9 cellular contexts compared by ENCODE assay signal in the genomic region with DNA sequence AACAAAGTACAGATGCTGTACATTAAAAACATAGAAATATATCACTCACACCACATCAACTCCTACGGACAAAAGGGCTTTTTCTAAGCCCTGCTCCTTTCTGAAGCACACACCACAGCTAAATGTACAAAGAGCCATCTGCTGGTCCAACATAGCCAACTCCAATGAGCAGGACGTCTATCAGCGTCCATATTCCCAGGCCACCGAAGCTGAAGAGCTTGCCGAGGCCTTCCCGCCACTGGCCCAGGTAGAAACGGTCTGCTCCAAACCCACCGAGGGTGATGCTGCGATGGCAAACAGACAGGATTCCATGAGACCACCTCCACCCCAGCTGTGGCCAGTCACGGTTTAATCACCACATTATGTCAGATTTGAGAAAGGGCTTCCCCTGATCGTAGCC. TPM values are rescaled to one million over a fixed set of nuclear protein-coding genes. Genes with fewer than 3 reads are reported as not detected.
DNase-seq lines count a peak whose midpoint lies in the region; ATAC-seq and TF ChIP-seq lines count a peak whose summit lies in the region.
"Had no signal": no experiment of that assay in that cellular context is flagged by ENCODE, and none has a peak within 500 bp of the region (broad histone marks: within the 10 kb centered on the region; RNA-seq: fewer than 3 reads in every experiment).

No MANE protein-coding gene starts in this region.

- H3K4me1 Mint-ChIP-seq in activated naive CD4-positive, alpha-beta T cell treated with anti-CD3 and anti-CD28 coated beads, Interleukin-2, amount 50 U/mL, for 24 hours = peaks cover 49% of the 10 kb centered on the region
- peaks cover 14% of the 10 kb centered on the region for H3K4me1 Mint-ChIP-seq in activated naive CD8-positive, alpha-beta T cell treated with anti-CD3 and anti-CD28 coated beads for 36 hours

- H3K36me3 Mint-ChIP-seq in activated naive CD4-positive, alpha-beta T cell treated with anti-CD3 and anti-CD28 coated beads, Interleukin-2, amount 50 U/mL, for 24 hours = peaks cover 21% of the 10 kb centered on the region
- peaks cover 18% of the 10 kb centered on the region for H3K36me3 Mint-ChIP-seq in activated naive CD8-positive, alpha-beta T cell treated with anti-CD3 and anti-CD28 coated beads for 36 hours

- no peak for TF ChIP-seq CTCF in transverse colon (IDR thresholded peaks at IDR 0.05)

- DNase-seq in activated naive CD4-positive, alpha-beta T cell treated with Interleukin-2 at 50 U/mL for 16 hours = no peak
- no peak for DNase-seq in activated naive CD8-positive, alpha-beta T cell treated with anti-CD3 and anti-CD28 coated beads for 36 hours
- DNase-seq in left kidney (ENCODE audit: low read depth, low spot score) = peak; percentile 52
- no peak for DNase-seq in transverse colon
- no peak for DNase-seq in T1000 (lab: John Stamatoyannopoulos, UW)

- TF ChIP-seq POLR2A in transverse colon (IDR thresholded peaks at IDR 0.05) = no peak

- H3K4me1 ChIP-seq in transverse colon = peaks cover 7 to 45% (median 15%) of the 10 kb centered on the region in 4 donors
- H3K4me1 ChIP-seq: prostate gland had no signal

- no peaks in the 10 kb centered on the region for H3K27me3 Mint-ChIP-seq in activated naive CD4-positive, alpha-beta T cell treated with anti-CD3 and anti-CD28 coated beads, Interleukin-2, amount 50 U/mL, for 24 hours
- H3K27me3 Mint-ChIP-seq in activated naive CD8-positive, alpha-beta T cell treated with anti-CD3 and anti-CD28 coated beads for 36 hours = no peaks in the 10 kb centered on the region

- peaks cover 0 to 29% (median 11%) of the 10 kb centered on the region in 4 donors for H3K36me3 ChIP-seq in transverse colon

- H3K4me3 ChIP-seq in transverse colon = no peak overlapping the region
- H3K4me3 ChIP-seq: prostate gland had no signal

- ATAC-seq in HG03025 (IDR thresholded peaks at IDR 0.05; ENCODE audit: low FRiP score, unreplicated experiment) (no peak), GM21737 (IDR thresholded peaks at IDR 0.05; ENCODE audit: unreplicated experiment) (no peak)

- H3K27ac Mint-ChIP-seq in activated naive CD4-positive, alpha-beta T cell treated with anti-CD3 and anti-CD28 coated beads, Interleukin-2, amount 50 U/mL, for 24 hours = peak overlapping the region; percentile 80
- peak overlapping the region; percentile 63 for H3K27ac Mint-ChIP-seq in activated naive CD8-positive, alpha-beta T cell treated with anti-CD3 and anti-CD28 coated beads for 36 hours

- no peaks in the 10 kb centered on the region for H3K9me3 ChIP-seq in transverse colon
- H3K9me3 ChIP-seq: prostate gland had no signal

- in situ Hi-C loops in transverse colon (cut with MboI; ENCODE audit: low pct_ligation_motif_present in 1 of 4, low pct_unique_long_range_greater_than_20kb in 1 of 4, low sequenced_read_pairs in 3 of 4) = loop anchor here (5.0 to 10.0 kb wide), 3 partner anchors 345 to 350 kb away; a partner anchor contains a TSS

- H3K4me3 Mint-ChIP-seq in activated naive CD4-positive, alpha-beta T cell treated with anti-CD3 and anti-CD28 coated beads, Interleukin-2, amount 50 U/mL, for 24 hours = peak overlapping the region; percentile 53
- no peak overlapping the region for H3K4me3 Mint-ChIP-seq in activated naive CD8-positive, alpha-beta T cell treated with anti-CD3 and anti-CD28 coated beads for 36 hours

- no peaks in the 10 kb centered on the region for H3K9me3 Mint-ChIP-seq in activated naive CD4-positive, alpha-beta T cell treated with anti-CD3 and anti-CD28 coated beads, Interleukin-2, amount 50 U/mL, for 24 hours
- H3K9me3 Mint-ChIP-seq in activated naive CD8-positive, alpha-beta T cell treated with anti-CD3 and anti-CD28 coated beads for 36 hours = no peaks in the 10 kb centered on the region

- WGBS in transverse colon (ENCODE audit: low coverage in 1 of 2), 2 donors = 54% methylated on average over 11 of the region's 11 CpGs; no CpG with 5 or more reads in 1 of the 2 donors

- H3K27me3 ChIP-seq in transverse colon = no peaks in the 10 kb centered on the region

- peak overlapping the region; percentile 31 to 76 (median 60) for H3K27ac ChIP-seq in transverse colon
- H3K27ac ChIP-seq: prostate gland had no signal

- intact Hi-C loops in transverse colon (cut with DNase I; ENCODE audit: low total_unique reads) = no loop called here

- no peak for TF ChIP-seq EP300 in transverse colon (IDR thresholded peaks at IDR 0.05; ENCODE audit: low read depth)

RNA-seq across cellular contexts. Expression of a gene that starts 9.8 kb away (rescaled TPM):
- total RNA-seq in activated naive CD8-positive, alpha-beta T cell treated with anti-CD3 and anti-CD28 coated beads for 36 hours = 10 to 100 TPM; 37.2 to 41.7 TPM
- 10 to 100 TPM; 13.8 to 46.4 (median 33.6) TPM for total RNA-seq in transverse colon
